2 cellular contexts compared by ENCODE assay signal in the genomic region with DNA sequence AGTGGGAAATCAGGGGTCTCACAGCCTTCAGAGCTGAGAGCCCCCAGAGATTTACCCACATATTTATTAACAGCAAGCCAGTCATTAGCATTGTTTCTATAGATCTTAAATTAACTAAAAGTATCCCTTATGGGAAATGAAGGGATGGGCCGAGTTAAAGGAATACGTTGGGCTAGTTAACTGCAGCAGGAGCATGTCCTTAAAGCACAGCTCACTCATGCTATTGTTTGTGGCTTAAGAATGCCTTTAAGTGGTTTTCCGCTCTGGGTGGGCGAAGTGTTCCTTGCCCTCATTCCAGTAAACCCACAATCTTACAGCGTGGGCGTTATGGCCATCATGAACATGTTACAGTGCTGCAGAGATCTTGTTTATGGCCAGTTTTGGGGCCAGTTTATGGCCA.
A peak's percentile ranks its signal among the peaks of the same experiment; 100 is the strongest.
TF ChIP-seq lines count a peak whose summit lies in the region.

No MANE protein-coding gene starts in this region.

TF ChIP-seq in HEK293, 187 proteins besides CTCF, POLR2A, EP300 and RAD21:
- TF ChIP-seq EGR2 (tag by site-specific recombination; IDR thresholded peaks at IDR 0.05; ENCODE audit: low read depth), result peak; percentile 48; the same call in 1 of the 2 replicates
- TF ChIP-seq ZFHX2 (tag by site-specific recombination; conservative IDR thresholded peaks at IDR 0.05), result peak; percentile 32; the same call in 1 of the 2 replicates

TF ChIP-seq in HepG2, 621 proteins besides CTCF, POLR2A, EP300 and RAD21:
- TF ChIP-seq ZNF761 (CRISPR knock-in tag; conservative IDR thresholded peaks at IDR 0.05), result peak; percentile 92
